ENCODE assay signal across 7 cellular contexts in genomic region chr1:23168079-23168461, GRCh38. TPM values are rescaled to one million over a fixed set of nuclear protein-coding genes. Genes with fewer than 3 reads are reported as not detected.
DNase-seq lines count a peak whose midpoint lies in the region; ATAC-seq, FAIRE-seq and TF ChIP-seq lines count a peak whose summit lies in the region.

No MANE protein-coding gene starts in this region.

- DNase-seq in GM19239 (ENCODE audit: insufficient read length, low spot score): peak; percentile 52
- DNase-seq in NCI-H2227 (lab: John Stamatoyannopoulos, UW; ENCODE audit: unreplicated experiment): peak; percentile 52
- peak; percentile 43 for DNase-seq in right atrium auricular region (ENCODE audit: low spot score)
- no peak for DNase-seq in SHP77 treated with DMSO at 0.1 percent for 48 hours (lab: John Stamatoyannopoulos, UW)

- H3K4me3 ChIP-seq in right atrium auricular region (peak overlapping the region; percentile 64 to 90), skeletal muscle tissue (ENCODE audit: low read length in 3 of 3) (peak overlapping the region; percentile 78 to 90 (median 83))

- H3K27me3 ChIP-seq in right atrium auricular region: no peaks in the 10 kb centered on the region
- no peaks in the 10 kb centered on the region for H3K27me3 ChIP-seq in skeletal muscle tissue (ENCODE audit: control insufficient read depth in 3 of 3, insufficient read depth in 3 of 3, low read length in 3 of 3)

- no peak for ATAC-seq in HG03565 (IDR thresholded peaks at IDR 0.05; ENCODE audit: unreplicated experiment)

- peaks cover 0 to 46% of the 10 kb centered on the region in 2 donors for H3K4me1 ChIP-seq in right atrium auricular region
- H3K4me1 ChIP-seq in skeletal muscle tissue (ENCODE audit: control insufficient read depth in 3 of 3, insufficient read depth in 3 of 3, low read length in 3 of 3): peaks cover 10 to 14% (median 14%) of the 10 kb centered on the region in 3 donors

- no peak for FAIRE-seq in GM19239 (lab: Jason Lieb, UNC)

- H3K9me3 ChIP-seq in right atrium auricular region (no peaks in the 10 kb centered on the region), skeletal muscle tissue (ENCODE audit: control insufficient read depth in 3 of 3, low read length in 3 of 3) (no peaks in the 10 kb centered on the region)

- peaks cover 2% of the 10 kb centered on the region for H3K36me3 Mint-ChIP-seq in activated naive CD8-positive, alpha-beta T cell

- peaks cover 38% of the 10 kb centered on the region for H3K4me1 Mint-ChIP-seq in activated naive CD8-positive, alpha-beta T cell (ENCODE audit: low read depth)

- H3K27ac Mint-ChIP-seq in activated naive CD8-positive, alpha-beta T cell: peak overlapping the region; percentile 72

- H3K9me3 Mint-ChIP-seq in activated naive CD8-positive, alpha-beta T cell (ENCODE audit: low read depth): no peaks in the 10 kb centered on the region

- peak overlapping the region; percentile 96 for H3K4me3 Mint-ChIP-seq in activated naive CD8-positive, alpha-beta T cell

- TF ChIP-seq CTCF in right atrium auricular region (IDR thresholded peaks at IDR 0.05): no peak

- H3K9ac ChIP-seq in skeletal muscle tissue (ENCODE audit: low read depth in 1 of 3, low read length in 3 of 3): peak overlapping the region; percentile 76 to 78 (median 76)

- H3K27me3 Mint-ChIP-seq in activated naive CD8-positive, alpha-beta T cell: no peaks in the 10 kb centered on the region

- peak overlapping the region; percentile 90 to 97 for H3K27ac ChIP-seq in right atrium auricular region
- H3K27ac ChIP-seq in skeletal muscle tissue (ENCODE audit: low read depth, low read length): peak overlapping the region; percentile 85

- H3K36me3 ChIP-seq in right atrium auricular region (no peaks in the 10 kb centered on the region), skeletal muscle tissue (ENCODE audit: control insufficient read depth in 3 of 3, insufficient read depth in 3 of 3, low read length in 3 of 3) (no peaks in the 10 kb centered on the region)

RNA-seq across cellular contexts. Expression of gene LUZP1, which starts 0.6 kb away (rescaled TPM):
- total RNA-seq in right atrium auricular region (10 to 100 TPM; 28.7 to 29.3 TPM), skeletal muscle tissue (9.9 TPM)

RNA-seq across cellular contexts. Expression of gene HTR1D, which starts 49.2 kb away (rescaled TPM):
- total RNA-seq in right atrium auricular region (not detected), skeletal muscle tissue (not detected)
